ENCODE assay signal across 8 cellular contexts in genomic region chr12:121128908-121129704, GRCh38. TPM values are rescaled to one million over a fixed set of nuclear protein-coding genes. Genes with fewer than 3 reads are reported as not detected.
A peak's percentile ranks its signal among the peaks of the same experiment; 100 is the strongest.
DNase-seq lines count a peak whose midpoint lies in the region; ATAC-seq and TF ChIP-seq lines count a peak whose summit lies in the region.

No MANE protein-coding gene starts in this region.

- TF ChIP-seq CTCF in WERI-Rb-1 (IDR thresholded peaks at IDR 0.05; ENCODE audit: low read depth, low read length) (no peak), cardiac fibroblast (IDR thresholded peaks at IDR 0.05; ENCODE audit: low read depth, low read length) (no peak), liver (IDR thresholded peaks at IDR 0.05; ENCODE audit: low read depth, low read length, missing input control) (no peak)

- WGBS in liver, result 19% methylated on average over 11 of the region's 11 CpGs

- no peaks in the 10 kb centered on the region for H3K9me3 ChIP-seq in WERI-Rb-1 (ENCODE audit: severe bottlenecking)
- H3K9me3 ChIP-seq in liver (ENCODE audit: control insufficient read depth in 4 of 4, low read length in 3 of 4), result no peaks in the 10 kb centered on the region

- peak; percentile 78 for DNase-seq in DMS53 (lab: John Stamatoyannopoulos, UW)
- DNase-seq in HS-27A (ENCODE audit: low read depth), result peak; percentile 41
- peak; percentile 7 for DNase-seq in WERI-Rb-1
- peak; percentile 45 to 80 for DNase-seq in cardiac fibroblast (ENCODE audit: low read depth in 2 of 2)
- peak; percentile 66 for DNase-seq in stimulated activated CD8-positive, alpha-beta memory T cell treated with anti-CD3 and anti-CD28 coated beads, Interleukin-12 subunit alpha, Interleukin-12 subunit beta, amount 100 ng/mL, for 4 hours (ENCODE audit: low read depth)
- no peak for DNase-seq in NCI-H1417 (lab: John Stamatoyannopoulos, UW)

- peaks cover 8 to 60% (median 28%) of the 10 kb centered on the region in 4 donors for H3K4me1 ChIP-seq in liver (ENCODE audit: control insufficient read depth in 4 of 4, insufficient read depth in 4 of 4, low read length in 3 of 4)

- H3K36me3 ChIP-seq in WERI-Rb-1 (no peaks in the 10 kb centered on the region), liver (ENCODE audit: control insufficient read depth in 4 of 4, insufficient read depth in 3 of 4, low read depth in 1 of 4, low read length in 3 of 4) (no peaks in the 10 kb centered on the region)

- peak; percentile 30 to 37 for TF ChIP-seq RAD21 in liver (IDR thresholded peaks at IDR 0.05)

- no peak overlapping the region for H3K27ac ChIP-seq in WERI-Rb-1
- H3K27ac ChIP-seq in liver (ENCODE audit: low read depth in 1 of 2, low read length in 2 of 2), result peak overlapping the region; percentile 91 to 92

- ATAC-seq in GM21360 (IDR thresholded peaks at IDR 0.05; ENCODE audit: unreplicated experiment), result peak; percentile 70

- H3K9ac ChIP-seq in liver (ENCODE audit: low read depth in 1 of 2, low read length in 2 of 2), result peak overlapping the region in 1 of 2 donors; percentile 88

- H3K4me3 ChIP-seq in WERI-Rb-1 (ENCODE audit: low read depth, low read length), result no peak overlapping the region
- H3K4me3 ChIP-seq in cardiac fibroblast (replicated peaks in 1 of 2; ENCODE audit: low read depth in 2 of 2, low read length in 2 of 2), result no peak overlapping the region
- no peak overlapping the region for H3K4me3 ChIP-seq in liver (ENCODE audit: low read depth in 1 of 3, low read length in 3 of 3)

- H3K27me3 ChIP-seq in WERI-Rb-1 (ENCODE audit: insufficient read depth, low read depth, severe bottlenecking) (peaks cover 41% of the 10 kb centered on the region), liver (ENCODE audit: control insufficient read depth in 4 of 4, insufficient read depth in 4 of 4, low read length in 3 of 4) (no peaks in the 10 kb centered on the region)

TF ChIP-seq in liver, 16 proteins besides CTCF, POLR2A, EP300 and RAD21:
- peak; percentile 53 for TF ChIP-seq FOXA1 (IDR thresholded peaks at IDR 0.05)
- peak; percentile 21 for TF ChIP-seq NR2F2 (IDR thresholded peaks at IDR 0.05)
- TF ChIP-seq SP1 (IDR thresholded peaks at IDR 0.05), result peak; percentile 95
- no peak for TF ChIP-seq HNF4G (IDR thresholded peaks at IDR 0.05)
- TF ChIP-seq HNF4A (conservative IDR thresholded peaks at IDR 0.05), result peak; percentile 86 to 90
- peak; percentile 92 for TF ChIP-seq REST (IDR thresholded peaks at IDR 0.05)
- TF ChIP-seq GABPA (IDR thresholded peaks at IDR 0.05 in 1 of 2, conservative IDR thresholded peaks at IDR 0.05 in 1 of 2), result peak in 1 of 2 donors; percentile 56
- TF ChIP-seq FOXA2 (IDR thresholded peaks at IDR 0.05), result peak; percentile 58
- peak; percentile 19 to 79 for TF ChIP-seq JUND (IDR thresholded peaks at IDR 0.05)
- peak; percentile 94 for TF ChIP-seq MAX (IDR thresholded peaks at IDR 0.05)
- peak in 1 of 2 donors; percentile 41 for TF ChIP-seq EGR1 (IDR thresholded peaks at IDR 0.05; ENCODE audit: low read depth in 2 of 2)
- peak; percentile 76 for TF ChIP-seq ZBTB33 (IDR thresholded peaks at IDR 0.05)
- peak; percentile 52 for TF ChIP-seq TAF1 (conservative IDR thresholded peaks at IDR 0.05)
- no peak for TF ChIP-seq ATF3 (IDR thresholded peaks at IDR 0.05)
- peak; percentile 74 to 87 for TF ChIP-seq RXRA (IDR thresholded peaks at IDR 0.05)
- peak; percentile 93 for TF ChIP-seq YY1 (IDR thresholded peaks at IDR 0.05)

RNA-seq across cellular contexts. Expression of gene P2RX7, which starts 3.6 kb away (rescaled TPM):
- total RNA-seq in liver, result 1 to 10 TPM; 2.4 to 3.2 TPM
- 1 to 10 TPM; 1.2 to 2.0 TPM for polyA plus RNA-seq in liver

Comparison
In these comparisons a context has a peak if more than half of its experiments do, and no peak if none do; other contexts are left out.
1. DNase-seq: peak in DMS53 (single experiment), HS-27A (single experiment), WERI-Rb-1 (single experiment), cardiac fibroblast (2 of 2) and stimulated activated CD8-positive, alpha-beta memory T cell treated with anti-CD3 and anti-CD28 coated beads, Interleukin-12 subunit alpha, Interleukin-12 subunit beta, amount 100 ng/mL, for 4 hours (single experiment); none in NCI-H1417 (0 of 3).